ENCODE assay signal across 29 cellular contexts in genomic region chrX:22203186-22203585, GRCh38.
"Had no signal": no experiment of that assay in that cellular context is flagged by ENCODE, and none has a peak within 500 bp of the region (broad histone marks: within the 10 kb centered on the region; RNA-seq: fewer than 3 reads in every experiment).

No MANE protein-coding gene starts in this region.

- H3K4me1 ChIP-seq: ascending aorta had no signal

- H3K4me1 Mint-ChIP-seq: activated CD4-positive, alpha-beta T cell treated with anti-CD3 and anti-CD28 coated beads, Interleukin-2, amount 10 ng/mL, durations not matched to agents 7 days and 5 days; activated naive CD8-positive, alpha-beta T cell treated with anti-CD3 and anti-CD28 coated beads, Interleukin-2, amount 50 U/mL, for 24 hours; brain; central memory CD8-positive, alpha-beta T cell; T-cell had no signal

- H3K27ac Mint-ChIP-seq: activated CD4-positive, alpha-beta memory T cell treated with anti-CD3 and anti-CD28 coated beads for 36 hours; activated CD4-positive, alpha-beta T cell treated with anti-CD3 and anti-CD28 coated beads, Interleukin-2, amount 10 ng/mL, durations not matched to agents 7 days and 5 days; activated naive CD4-positive, alpha-beta T cell treated with anti-CD3 and anti-CD28 coated beads, Interleukin-2, amount 50 U/mL, for 72 hours; activated naive CD8-positive, alpha-beta T cell treated with anti-CD3 and anti-CD28 coated beads, Interleukin-2, amount 50 U/mL, for 24 hours; brain; T-cell had no signal

- H3K9me3 ChIP-seq: ascending aorta had no signal

- H3K36me3 ChIP-seq: ascending aorta had no signal

- DNase-seq: activated CD4-positive, alpha-beta memory T cell treated with anti-CD3 and anti-CD28 coated beads for 36 hours; activated CD4-positive, alpha-beta T cell treated with anti-CD3 and anti-CD28 coated beads, Interleukin-2, amount 10 ng/mL, durations not matched to agents 7 days and 5 days; activated CD4-positive, CD25-positive, alpha-beta regulatory T cell; activated CD8-positive, alpha-beta memory T cell treated with anti-CD3 and anti-CD28 coated beads for 24 hours; activated effector memory CD4-positive, alpha-beta T cell treated with anti-CD3 and anti-CD28 coated beads, Interleukin-2, amount 50 U/mL, for 16 hours; activated naive CD4-positive, alpha-beta T cell treated with Interleukin-2 at 50 U/mL for 16 hours; activated naive CD8-positive, alpha-beta T cell treated with anti-CD3 and anti-CD28 coated beads, Interleukin-2, amount 50 U/mL, for 24 hours; activated T-cell treated with anti-CD3 and anti-CD28 coated beads, Interleukin-2, amount 50 U/mL, for 4 hours; amniotic stem cell; MM.1S; NCI-H1105; NCI-H1436; NCI-H1694 treated with DMSO at 0.1 percent for 48 hours; NCI-H2081; NCI-H226; NCI-H510A treated with DMSO at 0.1 percent for 48 hours; NCI-H774; NK-92 treated with Interleukin-12 subunit alpha and Interleukin-12 subunit beta, amount 100 ng/mL, for 24 hours; OCI-M1; RPMI8226; T-cell; T-helper 2 cell; T1000 had no signal

- FAIRE-seq: TTC549 had no signal

- H3K27me3 Mint-ChIP-seq: activated CD4-positive, alpha-beta T cell treated with anti-CD3 and anti-CD28 coated beads, Interleukin-2, amount 10 ng/mL, durations not matched to agents 7 days and 5 days had no signal

- H3K27ac ChIP-seq: ascending aorta, SK-N-MC had no signal

- H3K4me3 Mint-ChIP-seq: activated CD4-positive, alpha-beta memory T cell treated with anti-CD3 and anti-CD28 coated beads for 36 hours; activated CD4-positive, alpha-beta T cell treated with anti-CD3 and anti-CD28 coated beads, Interleukin-2, amount 10 ng/mL, durations not matched to agents 7 days and 5 days; activated naive CD8-positive, alpha-beta T cell treated with anti-CD3 and anti-CD28 coated beads, Interleukin-2, amount 50 U/mL, for 24 hours; activated T-cell treated with anti-CD3 and anti-CD28 coated beads, Interleukin-2, amount 50 U/mL, for 4 hours; brain; central memory CD8-positive, alpha-beta T cell; T-cell had no signal

- H3K4me3 ChIP-seq: ascending aorta, SK-N-MC had no signal

- H3K27me3 ChIP-seq: ascending aorta had no signal

- H3K36me3 Mint-ChIP-seq: activated CD4-positive, alpha-beta memory T cell treated with anti-CD3 and anti-CD28 coated beads for 36 hours; activated naive CD4-positive, alpha-beta T cell treated with anti-CD3 and anti-CD28 coated beads, Interleukin-2, amount 50 U/mL, for 72 hours; brain; T-cell had no signal

- H3K9me3 Mint-ChIP-seq: activated CD4-positive, alpha-beta memory T cell treated with anti-CD3 and anti-CD28 coated beads for 36 hours; activated CD4-positive, alpha-beta T cell treated with anti-CD3 and anti-CD28 coated beads, Interleukin-2, amount 10 ng/mL, durations not matched to agents 7 days and 5 days; activated naive CD4-positive, alpha-beta T cell treated with anti-CD3 and anti-CD28 coated beads, Interleukin-2, amount 50 U/mL, for 72 hours; activated naive CD8-positive, alpha-beta T cell treated with anti-CD3 and anti-CD28 coated beads, Interleukin-2, amount 50 U/mL, for 24 hours; activated T-cell treated with anti-CD3 and anti-CD28 coated beads, Interleukin-2, amount 50 U/mL, for 4 hours; central memory CD8-positive, alpha-beta T cell; T-cell had no signal
